ENCODE assay signal across 6 cellular contexts in the genomic region with DNA sequence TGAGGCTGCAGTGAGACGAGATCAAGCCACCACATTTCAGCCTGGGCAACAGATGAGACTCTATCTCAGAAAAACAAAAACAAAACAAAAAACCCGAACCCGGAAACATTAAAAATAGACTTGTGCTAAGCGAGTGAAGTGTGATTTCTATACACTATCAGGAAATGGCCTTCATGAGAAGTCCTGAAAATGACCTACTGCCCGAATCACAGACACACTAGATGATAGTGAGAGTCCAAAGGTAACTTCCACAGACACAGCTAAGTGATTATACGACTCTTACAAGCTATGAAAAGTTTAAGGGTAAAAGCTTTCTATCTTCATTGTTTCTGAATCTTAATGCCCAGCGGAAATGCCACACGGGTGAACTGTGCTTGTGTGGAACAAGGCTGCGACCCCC. TPM values are rescaled to one million over a fixed set of nuclear protein-coding genes. Genes with fewer than 3 reads are reported as not detected.
A peak's percentile ranks its signal among the peaks of the same experiment; 100 is the strongest.
DNase-seq lines count a peak whose midpoint lies in the region; ATAC-seq and TF ChIP-seq lines count a peak whose summit lies in the region.
"Not testable (repeated sequence)": the region's sequence is repeated elsewhere in the genome, so short reads cannot be mapped to it uniquely, and the experiment has no call there.

No MANE protein-coding gene starts in this region.

- H3K27ac ChIP-seq in BLaER1 (0 out of 2 replicates have a peak overlapping the region, but pooled peaks have one; percentile 27), Peyer's patch (peak overlapping the region in 3 of 4 donors; percentile 53 to 84 (median 73))

- intact Hi-C loops in dendritic cell treated with granulocyte-macrophage colony-stimulating factor and Interleukin-4, amounts not matched to agents 40 ng/mL and 50 ng/mL, for 4 days (cut with micrococcal nuclease): not testable (repeated sequence)

- H3K36me3 ChIP-seq in BLaER1: peaks cover 55% of the 10 kb centered on the region
- not testable (repeated sequence) for H3K36me3 ChIP-seq in Peyer's patch

- TF ChIP-seq CTCF in Peyer's patch (IDR thresholded peaks at IDR 0.05); nephron progenitor cell (IDR thresholded peaks at IDR 0.05): not testable (repeated sequence)

- not testable (repeated sequence) for H4K20me1 ChIP-seq in BLaER1

- H3K9ac ChIP-seq in BLaER1: not testable (repeated sequence)

- peaks cover 21% of the 10 kb centered on the region for H3K9me3 ChIP-seq in BLaER1
- H3K9me3 ChIP-seq in Peyer's patch: not testable (repeated sequence)

- not testable (repeated sequence) for H3K27me3 Mint-ChIP-seq in dendritic cell treated with granulocyte-macrophage colony-stimulating factor and Interleukin-4, amounts not matched to agents 40 ng/mL and 50 ng/mL, for 4 days; nephron progenitor cell (ENCODE audit: low read depth, poor library complexity)

- ATAC-seq in left lobe of liver: peak; percentile 32
- not testable (repeated sequence) for ATAC-seq in stimulated activated effector memory CD8-positive, alpha-beta T cell treated with anti-CD3 and anti-CD28 coated beads, Interleukin-12 subunit alpha, Interleukin-12 subunit beta, amount 100 ng/mL, for 72 hours

- H3K27ac Mint-ChIP-seq in dendritic cell treated with granulocyte-macrophage colony-stimulating factor and Interleukin-4, amounts not matched to agents 40 ng/mL and 50 ng/mL, for 4 days: peak overlapping the region; percentile 37
- peak overlapping the region; percentile 57 for H3K27ac Mint-ChIP-seq in nephron progenitor cell
- peak overlapping the region; percentile 79 for H3K27ac Mint-ChIP-seq in stimulated activated effector memory CD8-positive, alpha-beta T cell treated with anti-CD3 and anti-CD28 coated beads, Interleukin-12 subunit alpha, Interleukin-12 subunit beta, amount 100 ng/mL, for 72 hours

- H3K4me1 ChIP-seq in BLaER1: peaks cover 24% of the 10 kb centered on the region
- H3K4me1 ChIP-seq in Peyer's patch: not testable (repeated sequence)

- not testable (repeated sequence) for DNase-seq in Peyer's patch; left lobe of liver (ENCODE audit: low spot score); nephron progenitor cell; stimulated activated effector memory CD8-positive, alpha-beta T cell treated with anti-CD3 and anti-CD28 coated beads, Interleukin-12 subunit alpha, Interleukin-12 subunit beta, amount 100 ng/mL, for 72 hours (ENCODE audit: low spot score in 2 of 2)

- not testable (repeated sequence) for TF ChIP-seq POLR2A in Peyer's patch (IDR thresholded peaks at IDR 0.05)

- H3K27me3 ChIP-seq in BLaER1, Peyer's patch: not testable (repeated sequence)

- peaks cover 32% of the 10 kb centered on the region for H3K4me1 Mint-ChIP-seq in dendritic cell treated with granulocyte-macrophage colony-stimulating factor and Interleukin-4, amounts not matched to agents 40 ng/mL and 50 ng/mL, for 4 days (ENCODE audit: low read depth)
- H3K4me1 Mint-ChIP-seq in nephron progenitor cell; stimulated activated effector memory CD8-positive, alpha-beta T cell treated with anti-CD3 and anti-CD28 coated beads, Interleukin-12 subunit alpha, Interleukin-12 subunit beta, amount 100 ng/mL, for 72 hours: not testable (repeated sequence)

- H3K4me2 ChIP-seq in BLaER1: peak overlapping the region; percentile 26

- not testable (repeated sequence) for H3K4me3 Mint-ChIP-seq in dendritic cell treated with granulocyte-macrophage colony-stimulating factor and Interleukin-4, amounts not matched to agents 40 ng/mL and 50 ng/mL, for 4 days; nephron progenitor cell; stimulated activated effector memory CD8-positive, alpha-beta T cell treated with anti-CD3 and anti-CD28 coated beads, Interleukin-12 subunit alpha, Interleukin-12 subunit beta, amount 100 ng/mL, for 72 hours

- peaks cover 34% of the 10 kb centered on the region for H3K36me3 Mint-ChIP-seq in dendritic cell treated with granulocyte-macrophage colony-stimulating factor and Interleukin-4, amounts not matched to agents 40 ng/mL and 50 ng/mL, for 4 days (ENCODE audit: low read depth)
- peaks cover 72% of the 10 kb centered on the region for H3K36me3 Mint-ChIP-seq in nephron progenitor cell (ENCODE audit: low read depth)
- peaks cover 27% of the 10 kb centered on the region for H3K36me3 Mint-ChIP-seq in stimulated activated effector memory CD8-positive, alpha-beta T cell treated with anti-CD3 and anti-CD28 coated beads, Interleukin-12 subunit alpha, Interleukin-12 subunit beta, amount 100 ng/mL, for 72 hours

- H3K4me3 ChIP-seq in BLaER1, Peyer's patch: not testable (repeated sequence)

- not testable (repeated sequence) for H3K9me3 Mint-ChIP-seq in dendritic cell treated with granulocyte-macrophage colony-stimulating factor and Interleukin-4, amounts not matched to agents 40 ng/mL and 50 ng/mL, for 4 days; stimulated activated effector memory CD8-positive, alpha-beta T cell treated with anti-CD3 and anti-CD28 coated beads, Interleukin-12 subunit alpha, Interleukin-12 subunit beta, amount 100 ng/mL, for 72 hours
- H3K9me3 Mint-ChIP-seq in nephron progenitor cell: peaks cover 23% of the 10 kb centered on the region

RNA-seq across cellular contexts. Expression of gene LPCAT1, which starts 49.5 kb away (rescaled TPM):
- total RNA-seq in Peyer's patch (10 to 100 TPM in 3 of 4 donors, 1 to 10 TPM in 1; 8.8 to 59.4 (median 28.5) TPM), left lobe of liver (8.9 TPM)
